Comparison of ENCODE assay signal across 19 cellular contexts in the genomic region with DNA sequence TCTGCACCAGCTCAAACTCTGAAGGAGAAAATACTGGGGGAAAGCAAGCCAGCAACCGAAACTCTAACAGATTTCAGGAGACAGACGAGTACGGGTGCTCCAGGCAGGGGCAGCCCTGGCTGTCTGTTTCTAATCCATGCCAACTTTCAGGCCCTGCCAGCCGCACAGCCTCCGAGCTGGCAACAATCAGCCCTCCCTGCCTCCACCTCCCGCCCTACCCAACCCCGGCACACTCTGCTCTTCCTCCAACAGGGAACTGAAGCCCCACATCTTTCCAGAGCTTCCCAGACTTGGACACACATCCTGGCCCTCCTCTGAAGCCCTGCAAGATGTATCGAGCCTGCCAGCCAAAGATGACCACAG.
DNase-seq lines count a peak whose midpoint lies in the region; TF ChIP-seq lines count a peak whose summit lies in the region.
"Had no signal": no experiment of that assay in that cellular context is flagged by ENCODE, and none has a peak within 500 bp of the region (broad histone marks: within the 10 kb centered on the region; RNA-seq: fewer than 3 reads in every experiment).

No MANE protein-coding gene starts in this region.

- H3K27me3 Mint-ChIP-seq in brain, result peaks cover 34% of the 10 kb centered on the region
- H3K27me3 Mint-ChIP-seq: B cell had no signal

- H3K36me3 Mint-ChIP-seq in brain, result no peaks in the 10 kb centered on the region
- H3K36me3 Mint-ChIP-seq: CD14-positive monocyte; CD8-positive, alpha-beta T cell had no signal

- peaks cover 40% of the 10 kb centered on the region for H3K4me1 Mint-ChIP-seq in brain
- H3K4me1 Mint-ChIP-seq: B cell had no signal

- H3K27ac Mint-ChIP-seq in brain, result peak overlapping the region in 3 of 5 experiments; percentile 48 to 76 (median 75)
- H3K27ac Mint-ChIP-seq: B cell; CD14-positive monocyte; CD8-positive, alpha-beta T cell had no signal

- peak overlapping the region in 2 of 11 experiments; percentile 14 to 23; a peak in 1 of 22 replicates for H3K9ac ChIP-seq in BLaER1 treated with 17β-estradiol and CSF1 and Interleukin-3, amounts not matched to agents 10 nM and 100 nM
- H3K9ac ChIP-seq: GM23248 had no signal

- no peak overlapping the region for H3K4me3 Mint-ChIP-seq in brain
- H3K4me3 Mint-ChIP-seq: B cell; CD14-positive monocyte; CD8-positive, alpha-beta T cell had no signal

- DNase-seq in hippocampal formation (lab: John Stamatoyannopoulos, UW) (peak; percentile 9 to 29), spleen (peak; percentile 61), tibial artery (no peak), SJCRH30 (no peak), NCI-H510A (lab: John Stamatoyannopoulos, UW) (no peak), ecto neural progenitor cell (ENCODE audit: low spot score) (no peak)
- DNase-seq: ACHN; CD8-positive, alpha-beta T cell; COR-L47; DMS153; DMS79 treated with DMSO at 0.1 percent for 48 hours; EL; GDM1; GM23248; H7 had no signal

- no peak overlapping the region for H3K4me3 ChIP-seq in BLaER1 treated with 17β-estradiol and CSF1 and Interleukin-3, amounts not matched to agents 10 nM and 100 nM
- H3K4me3 ChIP-seq in spleen (no peak overlapping the region), tibial artery (no peak overlapping the region), SJCRH30 (no peak overlapping the region)
- H3K4me3 ChIP-seq: GM23248 had no signal

- WGBS in spleen, 5 donors, result 78 to 94% (median 86%) methylated on average over 8 of the region's 8 CpGs

- intact Hi-C loops in spleen (cut with DNase I; ENCODE audit: low total_unique reads), result no loop called here
- intact Hi-C loops in tibial artery (cut with DNase I; ENCODE audit: low total_unique reads), result no loop called here

- peak overlapping the region in 10 of 11 experiments; percentile 45 to 93 (median 76); a peak in 19 of 22 replicates for H3K4me2 ChIP-seq in BLaER1 treated with 17β-estradiol and CSF1 and Interleukin-3, amounts not matched to agents 10 nM and 100 nM

- peaks cover 0 to 23% (median 0%) of the 10 kb centered on the region in 11 experiments; a peak in 5 of 22 replicates for H3K27me3 ChIP-seq in BLaER1 treated with 17β-estradiol and CSF1 and Interleukin-3, amounts not matched to agents 10 nM and 100 nM
- H3K27me3 ChIP-seq in spleen (replicated peaks in 1 of 7) (no peaks in the 10 kb centered on the region), tibial artery (peaks cover 0 to 19% of the 10 kb centered on the region in 2 donors), SJCRH30 (peaks cover 40% of the 10 kb centered on the region)

- no peaks in the 10 kb centered on the region for H3K36me3 ChIP-seq in BLaER1 treated with 17β-estradiol and CSF1 and Interleukin-3, amounts not matched to agents 10 nM and 100 nM
- H3K36me3 ChIP-seq in spleen, result peaks cover 0 to 4% (median 0%) of the 10 kb centered on the region in 6 donors
- no peaks in the 10 kb centered on the region for H3K36me3 ChIP-seq in tibial artery
- H3K36me3 ChIP-seq in SJCRH30, result no peaks in the 10 kb centered on the region

- H3K4me1 ChIP-seq in BLaER1 treated with 17β-estradiol and CSF1 and Interleukin-3, amounts not matched to agents 10 nM and 100 nM, result peaks cover 26 to 88% (median 65%) of the 10 kb centered on the region in 10 experiments
- H3K4me1 ChIP-seq in spleen (no peaks in the 10 kb centered on the region), tibial artery (no peaks in the 10 kb centered on the region), SJCRH30 (no peaks in the 10 kb centered on the region)

- H3K27ac ChIP-seq in BLaER1 treated with 17β-estradiol and CSF1 and Interleukin-3, amounts not matched to agents 10 nM and 100 nM, result no peak overlapping the region
- H3K27ac ChIP-seq in spleen, result no peak overlapping the region
- no peak overlapping the region for H3K27ac ChIP-seq in tibial artery
- no peak overlapping the region for H3K27ac ChIP-seq in SJCRH30
- H3K27ac ChIP-seq: GM23248 had no signal

- H3K9me3 ChIP-seq in BLaER1 treated with 17β-estradiol and CSF1 and Interleukin-3, amounts not matched to agents 10 nM and 100 nM (replicated peaks in 1 of 11), result no peaks in the 10 kb centered on the region
- H3K9me3 ChIP-seq in spleen (no peaks in the 10 kb centered on the region), tibial artery (no peaks in the 10 kb centered on the region), SJCRH30 (replicated peaks) (no peaks in the 10 kb centered on the region)

- no peak for TF ChIP-seq CTCF in brain (conservative IDR thresholded peaks at IDR 0.05)
- no peak for TF ChIP-seq CTCF in spleen (IDR thresholded peaks at IDR 0.05 in 8 of 11, conservative IDR thresholded peaks at IDR 0.05 in 3 of 11)
- no peak for TF ChIP-seq CTCF in tibial artery (IDR thresholded peaks at IDR 0.05)

- peaks cover 0 to 8% (median 2%) of the 10 kb centered on the region in 5 experiments for H3K9me3 Mint-ChIP-seq in brain
- H3K9me3 Mint-ChIP-seq: CD14-positive monocyte; CD8-positive, alpha-beta T cell had no signal

- H4K20me1 ChIP-seq in BLaER1 treated with 17β-estradiol and CSF1 and Interleukin-3, amounts not matched to agents 10 nM and 100 nM, result peaks cover 0 to 59% (median 0%) of the 10 kb centered on the region in 11 experiments; a peak in 5 of 22 replicates

- TF ChIP-seq POLR2A in spleen (IDR thresholded peaks at IDR 0.05), result no peak

Comparison
In these comparisons a context has a peak if more than half of its experiments do, and no peak if none do; other contexts are left out.
1. DNase-seq: peak in hippocampal formation (2 of 2) and spleen (single experiment); none in tibial artery (0 of 2), SJCRH30 (0 of 2), NCI-H510A (single experiment) and ecto neural progenitor cell (single experiment).